In genomic region chr6:118722820-118723526, GRCh38 we compare ENCODE assay signal across 23 cellular contexts.
DNase-seq lines count a peak whose midpoint lies in the region; ATAC-seq and TF ChIP-seq lines count a peak whose summit lies in the region.
"Had no signal": no experiment of that assay in that cellular context is flagged by ENCODE, and none has a peak within 500 bp of the region (broad histone marks: within the 10 kb centered on the region; RNA-seq: fewer than 3 reads in every experiment).

No MANE protein-coding gene starts in this region.

- intact Hi-C loops in CD8-positive, alpha-beta T cell (cut with DNase I, micrococcal nuclease): no loop called here
- intact Hi-C loops in left ventricle myocardium superior (cut with micrococcal nuclease): no loop called here

- TF ChIP-seq CTCF in CD8-positive, alpha-beta T cell (IDR thresholded peaks at IDR 0.05): no peak
- TF ChIP-seq CTCF in right atrium auricular region (IDR thresholded peaks at IDR 0.05): no peak

- H3K4me3 Mint-ChIP-seq in CD8-positive, alpha-beta T cell: no peak overlapping the region
- H3K4me3 Mint-ChIP-seq in activated naive CD8-positive, alpha-beta T cell treated with anti-CD3 and anti-CD28 coated beads, Interleukin-2, amount 50 U/mL, for 24 hours: no peak overlapping the region
- H3K4me3 Mint-ChIP-seq in naive thymus-derived CD8-positive, alpha-beta T cell: peak overlapping the region in 6 of 10 donors; percentile 23 to 41 (median 31)

- H3K36me3 ChIP-seq in CD8-positive, alpha-beta T cell (ENCODE audit: insufficient read depth, low read length): no peaks in the 10 kb centered on the region
- no peaks in the 10 kb centered on the region for H3K36me3 ChIP-seq in right atrium auricular region
- H3K36me3 ChIP-seq: pancreas, vagina had no signal

- H3K4me1 ChIP-seq in CD8-positive, alpha-beta T cell (ENCODE audit: insufficient read depth, low read length): peaks cover 78% of the 10 kb centered on the region
- H3K4me1 ChIP-seq in right atrium auricular region: no peaks in the 10 kb centered on the region
- H3K4me1 ChIP-seq: pancreas, vagina had no signal

- CTCF ChIA-PET in CD8-positive, alpha-beta T cell (lab: Charles Lee): interaction anchor here (0.7 to 1.8 kb wide), 3 partner anchors 11 to 77 kb away, joined by 3 to 5 read pairs (median 4); no protein-coding TSS in a partner anchor

- peak overlapping the region; percentile 95 for H3K27ac Mint-ChIP-seq in CD8-positive, alpha-beta T cell
- peak overlapping the region; percentile 82 for H3K27ac Mint-ChIP-seq in activated naive CD8-positive, alpha-beta T cell treated with anti-CD3 and anti-CD28 coated beads, Interleukin-2, amount 50 U/mL, for 24 hours
- H3K27ac Mint-ChIP-seq in naive thymus-derived CD8-positive, alpha-beta T cell: peak overlapping the region; percentile 70 to 99 (median 94)

- no peak overlapping the region for H3K27ac ChIP-seq in CD8-positive, alpha-beta T cell (ENCODE audit: low read depth, low read length)
- no peak overlapping the region for H3K27ac ChIP-seq in right atrium auricular region
- H3K27ac ChIP-seq: coronary artery, epithelial cell of prostate, pancreas, SK-N-MC, vagina had no signal

- H3K9me3 ChIP-seq in CD8-positive, alpha-beta T cell (ENCODE audit: low read length): no peaks in the 10 kb centered on the region
- no peaks in the 10 kb centered on the region for H3K9me3 ChIP-seq in right atrium auricular region
- H3K9me3 ChIP-seq: pancreas, vagina had no signal

- DNase-seq in CD8-positive, alpha-beta T cell: no peak
- peak; percentile 79 for DNase-seq in M059J (ENCODE audit: low read depth)
- no peak for DNase-seq in activated naive CD8-positive, alpha-beta T cell treated with anti-CD3 and anti-CD28 coated beads, Interleukin-2, amount 50 U/mL, for 24 hours
- DNase-seq in naive thymus-derived CD8-positive, alpha-beta T cell: no peak
- DNase-seq in stimulated activated CD4-positive, alpha-beta T cell treated with anti-CD3 and anti-CD28 coated beads, Interleukin-4, amount 100 ng/mL, for 4 hours: no peak
- no peak for DNase-seq in NCI-H1930 (lab: John Stamatoyannopoulos, UW)
- DNase-seq in left ventricle myocardium superior: no peak
- DNase-seq in right atrium auricular region (ENCODE audit: low spot score): no peak
- DNase-seq: activated CD4-positive, CD25-positive, alpha-beta regulatory T cell treated with anti-CD3 and anti-CD28 coated beads, Interleukin-2, amount 50 U/mL, for 72 hours; Calu3; GDM1; Karpas-422; NCI-H748 treated with DMSO at 0.1 percent for 48 hours; OCI-M1; pancreas; stimulated activated CD4-positive, alpha-beta T cell treated with anti-CD3 and anti-CD28 coated beads, Interleukin-2, amount 100 ng/mL, for 24 hours; T-helper 9 cell had no signal

- ATAC-seq in CD8-positive, alpha-beta T cell: no peak
- ATAC-seq in activated naive CD8-positive, alpha-beta T cell treated with anti-CD3 and anti-CD28 coated beads, Interleukin-2, amount 50 U/mL, for 24 hours: peak; percentile 50
- ATAC-seq in naive thymus-derived CD8-positive, alpha-beta T cell: no peak
- ATAC-seq in left ventricle myocardium superior: no peak
- ATAC-seq: pancreas had no signal

- H3K27me3 ChIP-seq in CD8-positive, alpha-beta T cell (ENCODE audit: insufficient read depth, low read length): no peaks in the 10 kb centered on the region
- H3K27me3 ChIP-seq in right atrium auricular region: no peaks in the 10 kb centered on the region
- H3K27me3 ChIP-seq: pancreas, vagina had no signal

- H3K36me3 Mint-ChIP-seq in CD8-positive, alpha-beta T cell: no peaks in the 10 kb centered on the region
- H3K36me3 Mint-ChIP-seq in activated naive CD8-positive, alpha-beta T cell treated with anti-CD3 and anti-CD28 coated beads, Interleukin-2, amount 50 U/mL, for 24 hours (ENCODE audit: low read depth): no peaks in the 10 kb centered on the region
- H3K36me3 Mint-ChIP-seq in naive thymus-derived CD8-positive, alpha-beta T cell: no peaks in the 10 kb centered on the region
- H3K36me3 Mint-ChIP-seq: brain had no signal

- no peak overlapping the region for H3K4me3 ChIP-seq in CD8-positive, alpha-beta T cell (ENCODE audit: low read depth, low read length)
- H3K4me3 ChIP-seq in right atrium auricular region: no peak overlapping the region
- H3K4me3 ChIP-seq: coronary artery, GM12878, pancreas, SK-N-MC, vagina had no signal

- POLR2A ChIA-PET in CD8-positive, alpha-beta T cell (lab: Charles Lee): interaction anchor here (1.1 to 5.7 kb wide), 3 partner anchors 11 to 33 kb away, joined by 3 to 65 read pairs (median 7); no protein-coding TSS in a partner anchor
- POLR2A ChIA-PET in naive thymus-derived CD8-positive, alpha-beta T cell (lab: Charles Lee): interaction anchor here (0.6 to 6.2 kb wide), 4 partner anchors 12 to 171 kb away, joined by 3 to 107 read pairs (median 6); partner anchors contain the start of gene ASF1A

- H3K4me1 Mint-ChIP-seq in CD8-positive, alpha-beta T cell (ENCODE audit: low read depth): peaks cover 80% of the 10 kb centered on the region
- H3K4me1 Mint-ChIP-seq in activated naive CD8-positive, alpha-beta T cell treated with anti-CD3 and anti-CD28 coated beads, Interleukin-2, amount 50 U/mL, for 24 hours: peaks cover 90% of the 10 kb centered on the region
- peaks cover 49 to 89% (median 84%) of the 10 kb centered on the region in 4 donors for H3K4me1 Mint-ChIP-seq in naive thymus-derived CD8-positive, alpha-beta T cell

- H3K9me3 Mint-ChIP-seq in CD8-positive, alpha-beta T cell: no peaks in the 10 kb centered on the region
- no peaks in the 10 kb centered on the region for H3K9me3 Mint-ChIP-seq in activated naive CD8-positive, alpha-beta T cell treated with anti-CD3 and anti-CD28 coated beads, Interleukin-2, amount 50 U/mL, for 24 hours
- H3K9me3 Mint-ChIP-seq in naive thymus-derived CD8-positive, alpha-beta T cell: no peaks in the 10 kb centered on the region

- H3K27me3 Mint-ChIP-seq in CD8-positive, alpha-beta T cell (ENCODE audit: low read depth): no peaks in the 10 kb centered on the region
- H3K27me3 Mint-ChIP-seq in activated naive CD8-positive, alpha-beta T cell treated with anti-CD3 and anti-CD28 coated beads, Interleukin-2, amount 50 U/mL, for 24 hours: no peaks in the 10 kb centered on the region
- no peaks in the 10 kb centered on the region for H3K27me3 Mint-ChIP-seq in naive thymus-derived CD8-positive, alpha-beta T cell

Comparison
In these comparisons a context has a peak if more than half of its experiments do, and no peak if none do; other contexts are left out.
1. H3K4me3 Mint-ChIP-seq: peak in naive thymus-derived CD8-positive, alpha-beta T cell (6 of 10); none in CD8-positive, alpha-beta T cell (single experiment) and activated naive CD8-positive, alpha-beta T cell treated with anti-CD3 and anti-CD28 coated beads, Interleukin-2, amount 50 U/mL, for 24 hours (single experiment).
2. Peak in every context shown above with its lines, with median percentiles within 50 percentile points of each other: H3K27ac Mint-ChIP-seq.